ENCODE assay signal across 25 cellular contexts in genomic region chr4:113497154-113497553, GRCh38.
"Had no signal": no experiment of that assay in that cellular context is flagged by ENCODE, and none has a peak within 500 bp of the region (broad histone marks: within the 10 kb centered on the region; RNA-seq: fewer than 3 reads in every experiment).

No MANE protein-coding gene starts in this region.

- H3K4me3 Mint-ChIP-seq: endodermal cell; natural killer cell; stimulated activated memory B cell treated with anti-CD40 and anti-IgM and Interleukin-4, amounts not matched to agents 10 μg/mL and 1 μg/mL and 100 μg/mL, for 72 hours had no signal

- H3K27ac Mint-ChIP-seq: endodermal cell; natural killer cell; stimulated activated memory B cell treated with anti-CD40 and anti-IgM and Interleukin-4, amounts not matched to agents 10 μg/mL and 1 μg/mL and 100 μg/mL, for 72 hours had no signal

- H3K4me3 ChIP-seq: dorsolateral prefrontal cortex, heart right ventricle, prostate gland, right atrium auricular region, skin epidermis, spleen, thoracic aorta, tibial nerve, upper lobe of left lung had no signal

- H3K27me3 ChIP-seq: dorsolateral prefrontal cortex, heart right ventricle, right atrium auricular region, spleen, tibial nerve, upper lobe of left lung had no signal

- H3K9me3 ChIP-seq: prostate gland, right atrium auricular region, spleen, thoracic aorta, tibial nerve, upper lobe of left lung had no signal

- H3K4me1 Mint-ChIP-seq: endodermal cell; natural killer cell; stimulated activated memory B cell treated with anti-CD40 and anti-IgM and Interleukin-4, amounts not matched to agents 10 μg/mL and 1 μg/mL and 100 μg/mL, for 72 hours had no signal

- H3K36me3 ChIP-seq: prostate gland, thoracic aorta had no signal

- H3K9me3 Mint-ChIP-seq: natural killer cell; stimulated activated memory B cell treated with anti-CD40 and anti-IgM and Interleukin-4, amounts not matched to agents 10 μg/mL and 1 μg/mL and 100 μg/mL, for 72 hours had no signal

- H3K27ac ChIP-seq: dorsolateral prefrontal cortex, epithelial cell of prostate, prostate gland, right atrium auricular region, skin epidermis, spleen, thoracic aorta, tibial nerve, upper lobe of left lung had no signal

- H3K27me3 Mint-ChIP-seq: stimulated activated memory B cell treated with anti-CD40 and anti-IgM and Interleukin-4, amounts not matched to agents 10 μg/mL and 1 μg/mL and 100 μg/mL, for 72 hours had no signal

- ATAC-seq: esophagus mucosa; left colon; natural killer cell; stimulated activated memory B cell treated with anti-CD40 and anti-IgM and Interleukin-4, amounts not matched to agents 10 μg/mL and 1 μg/mL and 100 μg/mL, for 72 hours; stimulated activated naive CD8-positive, alpha-beta T cell treated with anti-CD3 and anti-CD28 coated beads, Interleukin-15, Interleukin-2, amounts not matched to agents 100 U/mL and 50 U/mL, for 24 hours had no signal

- DNase-seq: central memory CD4-positive, alpha-beta T cell; dorsolateral prefrontal cortex; effector CD8-positive, alpha-beta T cell; endodermal cell; foreskin melanocyte; glutamatergic neuron; heart right ventricle; hippocampal formation; islet precursor cell; kidney glomerular epithelial cell; left colon; mesendoderm; natural killer cell; spleen; stimulated activated CD4-positive, alpha-beta T cell treated with anti-CD3 and anti-CD28 coated beads, Interleukin-4, amount 100 ng/mL, for 4 hours; stimulated activated naive CD8-positive, alpha-beta T cell treated with anti-CD3 and anti-CD28 coated beads, Interleukin-15, Interleukin-2, amounts not matched to agents 100 U/mL and 50 U/mL, for 24 hours; upper lobe of left lung had no signal

- H3K4me1 ChIP-seq: prostate gland, spleen, tibial nerve, upper lobe of left lung had no signal
